15 cellular contexts compared by ENCODE assay signal in the genomic region with DNA sequence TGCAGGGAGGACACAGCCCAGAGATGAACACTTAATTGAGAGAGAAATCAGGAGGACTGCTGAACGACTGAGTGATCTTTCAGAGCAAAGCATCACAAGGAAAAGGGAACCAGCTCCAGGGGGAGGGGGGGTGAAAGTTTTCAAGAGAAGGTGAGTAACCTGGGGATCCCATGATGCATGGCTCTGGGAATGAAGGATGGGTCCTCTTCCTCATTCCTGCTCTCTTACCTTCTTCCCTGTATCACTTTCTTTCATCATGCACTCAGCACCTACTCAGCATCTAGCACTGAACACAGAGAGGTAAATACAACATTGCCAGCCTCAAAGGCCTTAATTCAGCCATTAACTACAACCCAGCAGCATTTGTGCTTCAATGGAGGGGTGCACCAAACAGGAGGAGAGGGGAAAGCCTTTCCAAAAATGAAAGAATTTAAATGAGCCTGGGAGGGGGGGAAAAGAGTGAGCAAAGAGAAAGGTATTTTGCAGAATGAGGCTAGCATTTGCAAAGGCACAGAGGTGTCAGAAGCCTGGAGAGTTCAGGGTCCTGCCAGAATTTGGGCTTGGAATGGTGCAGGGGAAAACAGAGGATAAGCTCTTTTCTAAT.
DNase-seq lines count a peak whose midpoint lies in the region; ATAC-seq and FAIRE-seq lines count a peak whose summit lies in the region.
"Had no signal": no experiment of that assay in that cellular context is flagged by ENCODE, and none has a peak within 500 bp of the region (broad histone marks: within the 10 kb centered on the region; RNA-seq: fewer than 3 reads in every experiment).

No MANE protein-coding gene starts in this region.

- H3K36me3 ChIP-seq in CD4-positive, alpha-beta memory T cell (ENCODE audit: insufficient read depth, low read length) = no peaks in the 10 kb centered on the region
- H3K36me3 ChIP-seq: right atrium auricular region, thyroid gland had no signal

- peaks cover 17 to 26% of the 10 kb centered on the region in 2 donors for H3K36me3 Mint-ChIP-seq in CD4-positive, alpha-beta memory T cell
- peaks cover 79% of the 10 kb centered on the region for H3K36me3 Mint-ChIP-seq in activated naive CD8-positive, alpha-beta T cell treated with anti-CD3 and anti-CD28 coated beads for 36 hours

- POLR2A ChIA-PET in CD4-positive, alpha-beta memory T cell (lab: Charles Lee; ENCODE audit: partially characterized antibody) = no interaction called here

- peaks cover 0 to 1% (median 0%) of the 10 kb centered on the region in 8 donors for H3K9me3 Mint-ChIP-seq in CD4-positive, alpha-beta memory T cell
- peaks cover 14% of the 10 kb centered on the region for H3K9me3 Mint-ChIP-seq in activated naive CD8-positive, alpha-beta T cell treated with anti-CD3 and anti-CD28 coated beads for 36 hours

- no peak for DNase-seq in CD4-positive, alpha-beta memory T cell
- DNase-seq in HPDE6-E6E7 (ENCODE audit: extremely low spot score) = peak; percentile 20
- no peak for DNase-seq in activated naive CD8-positive, alpha-beta T cell treated with anti-CD3 and anti-CD28 coated beads for 36 hours
- peak; percentile 95 for DNase-seq in kidney tubule cell (ENCODE audit: low spot score)
- DNase-seq in GM19239 (ENCODE audit: insufficient read length, low spot score) = no peak
- DNase-seq in UCSD-AML1 (lab: John Stamatoyannopoulos, UW; ENCODE audit: unreplicated experiment) = no peak
- DNase-seq: activated CD8-positive, alpha-beta memory T cell treated with anti-CD3 and anti-CD28 coated beads for 24 hours; NCI-H1092 treated with DMSO at 0.1 percent for 48 hours; SIG-M5; stimulated activated CD4-positive, alpha-beta T cell treated with anti-CD3 and anti-CD28 coated beads, Interleukin-15, amount 100 ng/mL, for 24 hours; thyroid gland had no signal

- H3K27ac ChIP-seq in CD4-positive, alpha-beta memory T cell (ENCODE audit: low read depth, low read length) = no peak overlapping the region
- H3K27ac ChIP-seq: right atrium auricular region, thyroid gland had no signal

- ATAC-seq in HG03460 (IDR thresholded peaks at IDR 0.05; ENCODE audit: unreplicated experiment) = no peak
- ATAC-seq in GM21528 (IDR thresholded peaks at IDR 0.05; ENCODE audit: low FRiP score, unreplicated experiment) = no peak

- no peak overlapping the region for H3K4me3 Mint-ChIP-seq in CD4-positive, alpha-beta memory T cell
- H3K4me3 Mint-ChIP-seq in activated naive CD8-positive, alpha-beta T cell treated with anti-CD3 and anti-CD28 coated beads for 36 hours = no peak overlapping the region

- H3K4me3 ChIP-seq in CD4-positive, alpha-beta memory T cell (ENCODE audit: low read length in 2 of 2) = no peak overlapping the region
- H3K4me3 ChIP-seq: right atrium auricular region, thyroid gland had no signal

- CTCF ChIA-PET in CD4-positive, alpha-beta memory T cell (lab: Charles Lee; ENCODE audit: partially characterized antibody) = no interaction called here

- intact Hi-C loops in CD4-positive, alpha-beta memory T cell (cut with micrococcal nuclease) = no loop called here

- H3K9me3 ChIP-seq in CD4-positive, alpha-beta memory T cell (ENCODE audit: control insufficient read depth in 1 of 2, low read length in 2 of 2) = no peaks in the 10 kb centered on the region
- H3K9me3 ChIP-seq: right atrium auricular region, thyroid gland had no signal

- H3K4me1 ChIP-seq in CD4-positive, alpha-beta memory T cell (ENCODE audit: insufficient read depth, low read length) = peaks cover 18% of the 10 kb centered on the region
- H3K4me1 ChIP-seq: right atrium auricular region, thyroid gland had no signal

- peaks cover 24 to 62% (median 45%) of the 10 kb centered on the region in 4 donors for H3K4me1 Mint-ChIP-seq in CD4-positive, alpha-beta memory T cell
- peaks cover 75% of the 10 kb centered on the region for H3K4me1 Mint-ChIP-seq in activated naive CD8-positive, alpha-beta T cell treated with anti-CD3 and anti-CD28 coated beads for 36 hours

- peak overlapping the region in 5 of 7 donors; percentile 4 to 72 (median 22) for H3K27ac Mint-ChIP-seq in CD4-positive, alpha-beta memory T cell
- H3K27ac Mint-ChIP-seq in activated naive CD8-positive, alpha-beta T cell treated with anti-CD3 and anti-CD28 coated beads for 36 hours = peak overlapping the region; percentile 74
- H3K27ac Mint-ChIP-seq: activated T-helper 2 cell treated with anti-CD3 and anti-CD28 coated beads, Interferon-gamma antibody, Interleukin-2, Interleukin-4, amounts not matched to agents 10 μg/mL and 5 μg/mL and 100 μg/mL, durations not matched to agents 14 hours and 24 hours and 36 hours had no signal

- H3K27me3 Mint-ChIP-seq in CD4-positive, alpha-beta memory T cell = no peaks in the 10 kb centered on the region
- no peaks in the 10 kb centered on the region for H3K27me3 Mint-ChIP-seq in activated naive CD8-positive, alpha-beta T cell treated with anti-CD3 and anti-CD28 coated beads for 36 hours

- FAIRE-seq in GM19239 (lab: Jason Lieb, UNC) = no peak

- H3K27me3 ChIP-seq in CD4-positive, alpha-beta memory T cell (ENCODE audit: insufficient read depth, low read length) = no peaks in the 10 kb centered on the region
- H3K27me3 ChIP-seq: right atrium auricular region, thyroid gland had no signal

Comparison
In these comparisons a context has a peak if more than half of its experiments do, and no peak if none do; other contexts are left out.
1. DNase-seq: peak in HPDE6-E6E7 (single experiment) and kidney tubule cell (single experiment); none in CD4-positive, alpha-beta memory T cell (0 of 5), activated naive CD8-positive, alpha-beta T cell treated with anti-CD3 and anti-CD28 coated beads for 36 hours (single experiment), GM19239 (single experiment) and UCSD-AML1 (single experiment).